In genomic region chr15:48323294-48323693, GRCh38 we compare ENCODE assay signal across 3 cellular contexts.
TF ChIP-seq lines count a peak whose summit lies in the region.

No MANE protein-coding gene starts in this region.

TF ChIP-seq in HepG2, 621 proteins besides CTCF, POLR2A, EP300 and RAD21:
- TF ChIP-seq MAFF (IDR thresholded peaks at IDR 0.05; ENCODE audit: low read depth, low read length): peak; percentile 95
- TF ChIP-seq MAFK (conservative IDR thresholded peaks at IDR 0.05 in 1 of 2, IDR thresholded peaks at IDR 0.05 in 1 of 2; ENCODE audit: low read length in 2 of 2): peak; percentile 91 to 96
- no peak for TF ChIP-seq ZBTB44 (CRISPR knock-in tag; IDR thresholded peaks at IDR 0.05)

TF ChIP-seq in IMR-90, 13 proteins besides CTCF, POLR2A, EP300 and RAD21:
- TF ChIP-seq CEBPB (IDR thresholded peaks at IDR 0.05; ENCODE audit: low read depth, low read length) (no peak), BHLHE40 (IDR thresholded peaks at IDR 0.05; ENCODE audit: low read depth, low read length) (no peak), MAFK (IDR thresholded peaks at IDR 0.05; ENCODE audit: low read depth, low read length) (peak; percentile 89)

TF ChIP-seq in H1, 55 proteins besides CTCF, POLR2A, EP300 and RAD21:
- no peak for TF ChIP-seq JUN (IDR thresholded peaks at IDR 0.05; ENCODE audit: low read depth, low read length)
- no peak for TF ChIP-seq CHD7 (IDR thresholded peaks at IDR 0.05; ENCODE audit: insufficient replicate concordance, low read length)
- peak; percentile 63; the same call in 1 of the 2 replicates for TF ChIP-seq MAFK (IDR thresholded peaks at IDR 0.05; ENCODE audit: low read depth, low read length)
